ENCODE assay signal across 9 cellular contexts in genomic region chr1:67735220-67735619, GRCh38. TPM values are rescaled to one million over a fixed set of nuclear protein-coding genes. Genes with fewer than 3 reads are reported as not detected.
DNase-seq lines count a peak whose midpoint lies in the region; ATAC-seq, FAIRE-seq and TF ChIP-seq lines count a peak whose summit lies in the region.
"Had no signal": no experiment of that assay in that cellular context is flagged by ENCODE, and none has a peak within 500 bp of the region (broad histone marks: within the 10 kb centered on the region; RNA-seq: fewer than 3 reads in every experiment).

No MANE protein-coding gene starts in this region.

- peaks cover 27% of the 10 kb centered on the region for H3F3A ChIP-seq in GM23248 (ENCODE audit: insufficient read depth)

- H3K79me2 ChIP-seq in GM23248 (ENCODE audit: insufficient read depth) (peaks cover 94% of the 10 kb centered on the region), keratinocyte (ENCODE audit: control insufficient read depth, insufficient read depth, low read length) (peaks cover 48% of the 10 kb centered on the region)

- in situ Hi-C loops in GM23248 (cut with MboI) = no loop called here

- H3K9me3 ChIP-seq in GM23248 (ENCODE audit: low read depth) = no peaks in the 10 kb centered on the region
- no peaks in the 10 kb centered on the region for H3K9me3 ChIP-seq in ascending aorta
- no peaks in the 10 kb centered on the region for H3K9me3 ChIP-seq in keratinocyte (ENCODE audit: control insufficient read depth, low read depth, low read length)
- H3K9me3 ChIP-seq in tibial artery = no peaks in the 10 kb centered on the region

- H3K27ac ChIP-seq in GM23248 = peak overlapping the region; percentile 87
- H3K27ac ChIP-seq in ascending aorta = peak overlapping the region; percentile 77 to 80
- H3K27ac ChIP-seq in keratinocyte (ENCODE audit: control insufficient read depth, insufficient read depth, low read length) = peak overlapping the region; percentile 87
- peak overlapping the region; percentile 67 to 74 for H3K27ac ChIP-seq in tibial artery

- 32 to 40% methylated on average over 3 of the region's 3 CpGs for WGBS in GM23248 (ENCODE audit: low coverage in 1 of 2, low lambda C conversion rate in 2 of 2, missing lambda C conversion rate in 2 of 2), 2 experiments

- H4K20me1 ChIP-seq in GM23248 (ENCODE audit: insufficient read depth) (no peaks in the 10 kb centered on the region), keratinocyte (ENCODE audit: control insufficient read depth, extremely low read depth, insufficient read depth, low read length) (no peaks in the 10 kb centered on the region)

- H3K36me3 ChIP-seq in GM23248 (ENCODE audit: low read depth) (no peaks in the 10 kb centered on the region), ascending aorta (no peaks in the 10 kb centered on the region), keratinocyte (ENCODE audit: control insufficient read depth in 2 of 2, extremely low read depth in 1 of 2, insufficient read depth in 2 of 2, low read length in 2 of 2) (peaks cover 3 to 10% of the 10 kb centered on the region in 2 experiments), tibial artery (no peaks in the 10 kb centered on the region)

- no peak overlapping the region for H3K4me3 ChIP-seq in GM23248
- H3K4me3 ChIP-seq in ascending aorta = no peak overlapping the region
- no peak overlapping the region for H3K4me3 ChIP-seq in keratinocyte (ENCODE audit: control insufficient read depth in 2 of 3, extremely low read depth in 1 of 3, insufficient read depth in 2 of 3, low read depth in 1 of 3, low read length in 3 of 3)
- no peak overlapping the region for H3K4me3 ChIP-seq in tibial artery

- intact Hi-C loops in ascending aorta (cut with DNase I) (no loop called here), tibial artery (cut with DNase I; ENCODE audit: low total_unique reads) (no loop called here), posterior vena cava (cut with DNase I) (no loop called here)

- TF ChIP-seq CTCF in ascending aorta (IDR thresholded peaks at IDR 0.05) = no peak
- TF ChIP-seq CTCF in keratinocyte (optimal IDR thresholded peaks at IDR 0.05 in 1 of 3, IDR thresholded peaks at IDR 0.05 in 1 of 3, conservative IDR thresholded peaks at IDR 0.05 in 1 of 3; ENCODE audit: extremely low read depth in 1 of 3, insufficient read depth in 2 of 3, low read length in 3 of 3) = no peak
- no peak for TF ChIP-seq CTCF in tibial artery (IDR thresholded peaks at IDR 0.05)

- H3K9me1 ChIP-seq in keratinocyte (ENCODE audit: control insufficient read depth, extremely low read depth, insufficient read depth, low read length) = no peaks in the 10 kb centered on the region

- H3K9me2 ChIP-seq in GM23248 (ENCODE audit: insufficient read depth) = no peaks in the 10 kb centered on the region

- no peak for ATAC-seq in GM18873 (IDR thresholded peaks at IDR 0.05; ENCODE audit: low FRiP score, unreplicated experiment)

- H3K4me2 ChIP-seq in GM23248 (ENCODE audit: unreplicated experiment) (peak overlapping the region; percentile 72), keratinocyte (ENCODE audit: control insufficient read depth, extremely low read depth, insufficient read depth, low read depth, low read length) (no peak overlapping the region)

- dilution Hi-C loops in keratinocyte (cut with MboI; ENCODE audit: extremely low pct_ligation_motif_present, low sequenced_read_pairs) = no loop called here

- H3K27me3 ChIP-seq in GM23248 (replicated peaks; ENCODE audit: insufficient read depth) = no peaks in the 10 kb centered on the region
- H3K27me3 ChIP-seq in ascending aorta = no peaks in the 10 kb centered on the region
- H3K27me3 ChIP-seq in keratinocyte (ENCODE audit: control insufficient read depth, extremely low read depth, insufficient read depth, low read length) = no peaks in the 10 kb centered on the region
- no peaks in the 10 kb centered on the region for H3K27me3 ChIP-seq in tibial artery

- no peak overlapping the region for H2AFZ ChIP-seq in GM23248
- no peak overlapping the region for H2AFZ ChIP-seq in keratinocyte (ENCODE audit: control insufficient read depth, low read length)

- DNase-seq in GM23248 (peak; percentile 45), ascending aorta (ENCODE audit: low spot score in 2 of 2) (no peak), keratinocyte (ENCODE audit: low read depth, low spot score) (no peak), tibial artery (no peak), posterior vena cava (ENCODE audit: low spot score) (no peak), SW 1271 (lab: John Stamatoyannopoulos, UW) (no peak)
- DNase-seq: activated naive CD4-positive, alpha-beta T cell treated with anti-CD3 and anti-CD28 coated beads, Interleukin-2, amount 50 U/mL, for 16 hours; central memory CD4-positive, alpha-beta T cell had no signal

- peak overlapping the region; percentile 66 for H3K9ac ChIP-seq in GM23248
- H3K9ac ChIP-seq in keratinocyte (ENCODE audit: control insufficient read depth, extremely low read depth, insufficient read depth, low read length) = no peak overlapping the region

- FAIRE-seq in keratinocyte (lab: Jason Lieb, UNC) = no peak

- H3K4me1 ChIP-seq in GM23248 (ENCODE audit: insufficient read depth) = peaks cover 28% of the 10 kb centered on the region
- H3K4me1 ChIP-seq in ascending aorta = peaks cover 28 to 66% of the 10 kb centered on the region in 2 donors
- H3K4me1 ChIP-seq in keratinocyte (ENCODE audit: control insufficient read depth, extremely low read depth, insufficient read depth, low read length) = peaks cover 33% of the 10 kb centered on the region
- H3K4me1 ChIP-seq in tibial artery = peaks cover 3 to 83% (median 64%) of the 10 kb centered on the region in 4 donors

RNA-seq across cellular contexts. Expression of gene GADD45A, which starts 50.2 kb away (rescaled TPM):
- total RNA-seq in GM23248 (2014; rRNA removed; shearing (Covaris generic)) = 59.4 and 72.8 TPM in 2 replicates
- polyA plus RNA-seq in GM23248 (2016; fragmentation: Nextera tagmentation; extraction: Ambion mirVana) = 111 and 115 TPM in 2 replicates
- 111 TPM for total RNA-seq in ascending aorta
- polyA plus RNA-seq in keratinocyte = 109 to 151 TPM (median 124 TPM) in 3 replicates
- polyA plus RNA-seq in keratinocyte (2011; ENCODE audit: low read depth) = 1,390 TPM
- 126 and 131 TPM in 2 replicates for polyA plus RNA-seq in keratinocyte (2011; cell fraction: cytosol; rRNA removed)
- polyA plus RNA-seq in keratinocyte (2011; cell fraction: nucleus; rRNA removed) = 339 and 428 TPM in 2 replicates
- polyA plus RNA-seq in keratinocyte (2012; ENCODE audit: low replicate concordance) = 154 and 570 TPM in 2 replicates
- 14.5 to 23.3 TPM (median 21.1 TPM) in 3 replicates for polyA minus RNA-seq in keratinocyte
- 74.4 TPM for polyA minus RNA-seq in keratinocyte (2011; cell fraction: cytosol; rRNA and poly(A)+ RNA removed)
- polyA minus RNA-seq in keratinocyte (2011; cell fraction: nucleus; rRNA and poly(A)+ RNA removed) = 88.8 and 96.5 TPM in 2 replicates
- total RNA-seq in posterior vena cava = 10 to 100 TPM; 32.4 to 40.4 TPM
